In the genomic region with DNA sequence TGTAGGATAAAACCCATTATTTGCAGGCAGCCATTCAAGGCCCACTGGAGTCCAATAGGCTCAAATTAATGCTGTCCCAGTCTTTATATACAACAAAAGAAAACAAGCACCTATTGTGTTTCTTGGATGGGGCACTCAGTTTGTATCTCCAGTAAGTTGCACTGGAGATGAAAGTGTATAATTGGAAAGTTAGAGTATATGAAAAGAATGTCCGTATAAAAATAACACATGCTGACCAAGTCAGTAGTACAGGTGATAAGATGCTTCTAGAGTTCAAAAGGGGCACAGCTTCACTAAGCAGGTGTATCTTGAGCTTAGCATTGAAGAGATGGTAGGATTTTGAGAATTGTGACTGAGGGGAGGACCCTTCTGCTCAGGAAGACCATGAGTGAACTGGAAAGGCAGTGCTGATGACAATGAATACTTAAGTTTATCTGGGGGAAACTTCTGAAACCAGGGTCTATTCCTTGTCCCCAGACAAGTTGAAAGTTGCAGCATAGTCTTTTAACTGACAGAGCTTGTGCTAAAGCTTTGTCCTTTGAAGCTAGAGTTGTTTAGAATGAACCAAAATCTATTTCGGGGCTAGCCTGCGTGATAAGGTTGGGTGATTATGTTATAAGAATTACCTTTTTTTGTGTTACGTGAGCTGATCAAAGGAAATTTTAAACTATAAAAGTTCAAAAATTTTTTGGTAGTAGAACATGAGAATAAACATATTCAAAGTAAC, we compare ENCODE assay signal across 15 cellular contexts.
"Had no signal": no experiment of that assay in that cellular context is flagged by ENCODE, and none has a peak within 500 bp of the region (broad histone marks: within the 10 kb centered on the region; RNA-seq: fewer than 3 reads in every experiment).

No MANE protein-coding gene starts in this region.

- DNase-seq: activated T-cell treated with anti-CD3 and anti-CD28 coated beads for 4 hours; effector memory CD4-positive, alpha-beta T cell; foreskin melanocyte; immature natural killer cell; posterior cingulate gyrus; retina; stimulated activated CD4-positive, alpha-beta T cell treated with anti-CD3 and anti-CD28 coated beads, Interleukin-2, amount 100 ng/mL, for 48 hours; stimulated activated naive CD8-positive, alpha-beta T cell treated with anti-CD3 and anti-CD28 coated beads, Interleukin-15, Interleukin-2, amounts not matched to agents 100 U/mL and 50 U/mL, for 24 hours; SW 1271 had no signal

- H3K9me3 Mint-ChIP-seq: activated T-helper 2 cell treated with anti-CD3 and anti-CD28 coated beads, Interferon-gamma antibody, Interleukin-2, Interleukin-4, amounts not matched to agents 10 μg/mL and 5 μg/mL and 100 μg/mL, durations not matched to agents 14 hours and 24 hours and 36 hours; T-helper 2 cell treated with Interferon-gamma antibody and Interleukin-4, amounts not matched to agents 5 μg/mL and 100 μg/mL, for 36 hours had no signal

- H3K4me3 Mint-ChIP-seq: brain; immature natural killer cell; T-helper 2 cell treated with Interferon-gamma antibody and Interleukin-4, amounts not matched to agents 5 μg/mL and 100 μg/mL, for 36 hours; type B pancreatic cell had no signal

- H3K36me3 Mint-ChIP-seq: immature natural killer cell had no signal

- H3K27me3 Mint-ChIP-seq: type B pancreatic cell had no signal

- ATAC-seq: activated naive CD4-positive, alpha-beta T cell treated with anti-CD3 and anti-CD28 coated beads, Interleukin-2, amount 50 U/mL, for 72 hours; stimulated activated naive CD8-positive, alpha-beta T cell treated with anti-CD3 and anti-CD28 coated beads, Interleukin-15, Interleukin-2, amounts not matched to agents 100 U/mL and 50 U/mL, for 24 hours had no signal

- H3K4me3 ChIP-seq: lung had no signal

- H3K27ac Mint-ChIP-seq: activated T-helper 2 cell treated with anti-CD3 and anti-CD28 coated beads, Interferon-gamma antibody, Interleukin-2, Interleukin-4, amounts not matched to agents 10 μg/mL and 5 μg/mL and 100 μg/mL, durations not matched to agents 14 hours and 24 hours and 36 hours; brain; T-helper 2 cell treated with Interferon-gamma antibody and Interleukin-4, amounts not matched to agents 5 μg/mL and 100 μg/mL, for 36 hours; type B pancreatic cell had no signal
